In the genomic region with DNA sequence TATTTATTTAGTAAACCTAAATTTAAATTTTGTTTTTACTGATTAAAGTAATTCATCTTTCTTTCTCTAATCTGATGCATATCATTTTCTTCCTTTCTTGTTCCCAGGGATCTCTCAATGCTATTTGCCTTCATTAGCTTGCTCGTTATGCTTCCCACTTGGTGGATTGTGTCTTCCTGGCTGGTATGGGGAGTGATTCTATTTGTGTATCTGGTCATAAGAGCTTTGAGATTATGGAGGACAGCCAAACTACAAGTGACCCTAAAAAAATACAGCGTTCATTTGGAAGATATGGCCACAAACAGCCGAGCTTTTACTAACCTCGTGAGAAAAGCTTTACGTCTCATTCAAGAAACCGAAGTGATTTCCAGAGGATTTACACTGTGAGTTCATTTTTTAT, we compare ENCODE assay signal across 28 cellular contexts.
"Had no signal": no experiment of that assay in that cellular context is flagged by ENCODE, and none has a peak within 500 bp of the region (broad histone marks: within the 10 kb centered on the region; RNA-seq: fewer than 3 reads in every experiment).

No MANE protein-coding gene starts in this region.

- H3K27ac ChIP-seq: brain microvascular endothelial cell had no signal

- H3K4me3 Mint-ChIP-seq: activated CD4-positive, alpha-beta memory T cell treated with anti-CD3 and anti-CD28 coated beads, Interleukin-2, amount 10 ng/mL, durations not matched to agents 7 days and 5 days; activated CD4-positive, alpha-beta T cell treated with anti-CD3 and anti-CD28 coated beads for 36 hours; activated naive CD4-positive, alpha-beta T cell treated with anti-CD3 and anti-CD28 coated beads for 36 hours; activated naive CD8-positive, alpha-beta T cell; activated T-helper 17 cell treated with anti-CD3 and anti-CD28 coated beads, Interleukin-2, amount 50 U/mL, for 72 hours; T-cell had no signal

- H3K27me3 Mint-ChIP-seq: activated CD4-positive, alpha-beta memory T cell treated with anti-CD3 and anti-CD28 coated beads, Interleukin-2, amount 10 ng/mL, durations not matched to agents 7 days and 5 days; activated CD4-positive, alpha-beta T cell treated with anti-CD3 and anti-CD28 coated beads for 36 hours; activated naive CD8-positive, alpha-beta T cell; activated T-helper 17 cell treated with anti-CD3 and anti-CD28 coated beads, Interleukin-2, amount 50 U/mL, for 72 hours; T-cell had no signal

- DNase-seq: activated CD4-positive, alpha-beta memory T cell treated with anti-CD3 and anti-CD28 coated beads, Interleukin-2, amount 10 ng/mL, durations not matched to agents 7 days and 5 days; activated CD4-positive, alpha-beta T cell treated with anti-CD3 and anti-CD28 coated beads for 36 hours; activated CD4-positive, alpha-beta T cell treated with anti-CD3 and anti-CD28 coated beads, Interleukin-2, amount 50 U/mL, for 1 hour; activated CD4-positive, CD25-positive, alpha-beta regulatory T cell; activated gamma-delta T cell; activated naive CD4-positive, alpha-beta T cell treated with anti-CD3 and anti-CD28 coated beads for 36 hours; activated T-cell treated with anti-CD3 and anti-CD28 coated beads for 4 hours; activated T-cell treated with anti-CD3 and anti-CD28 coated beads, Interleukin-2, amount 50 U/mL, for 48 hours; amygdala; brain microvascular endothelial cell; caudate nucleus; MG63; MV-4-11; NCI-H1092 treated with DMSO at 0.1 percent for 48 hours; NCI-H1417 treated with DMSO at 0.1 percent for 48 hours; NCI-H1694 treated with DMSO at 0.1 percent for 48 hours; NCI-H2081 treated with DMSO at 0.1 percent for 48 hours; NCI-H345; NCI-H510A; NCI-H526 treated with DMSO at 0.1 percent for 48 hours; NCI-H82; PC-3; SIG-M5; T-cell; T-helper 2 cell; T1000 had no signal

- H3K4me3 ChIP-seq: MG63 had no signal

- H3K27me3 ChIP-seq: brain microvascular endothelial cell, MG63 had no signal

- H3K9me3 Mint-ChIP-seq: activated CD4-positive, alpha-beta memory T cell treated with anti-CD3 and anti-CD28 coated beads, Interleukin-2, amount 10 ng/mL, durations not matched to agents 7 days and 5 days; activated naive CD4-positive, alpha-beta T cell treated with anti-CD3 and anti-CD28 coated beads for 36 hours; activated T-helper 17 cell treated with anti-CD3 and anti-CD28 coated beads, Interleukin-2, amount 50 U/mL, for 72 hours; T-cell had no signal

- H3K4me1 Mint-ChIP-seq: activated CD4-positive, alpha-beta memory T cell treated with anti-CD3 and anti-CD28 coated beads, Interleukin-2, amount 10 ng/mL, durations not matched to agents 7 days and 5 days; activated CD4-positive, alpha-beta T cell treated with anti-CD3 and anti-CD28 coated beads for 36 hours; activated T-helper 17 cell treated with anti-CD3 and anti-CD28 coated beads, Interleukin-2, amount 50 U/mL, for 72 hours; T-cell had no signal

- ATAC-seq: activated CD4-positive, alpha-beta T cell treated with anti-CD3 and anti-CD28 coated beads for 36 hours; activated T-helper 17 cell treated with anti-CD3 and anti-CD28 coated beads, Interleukin-2, amount 50 U/mL, for 72 hours; PC-3; T-cell had no signal

- H3K9me3 ChIP-seq: MG63 had no signal

- H3K27ac Mint-ChIP-seq: activated CD4-positive, alpha-beta memory T cell treated with anti-CD3 and anti-CD28 coated beads, Interleukin-2, amount 10 ng/mL, durations not matched to agents 7 days and 5 days; activated CD4-positive, alpha-beta T cell treated with anti-CD3 and anti-CD28 coated beads for 36 hours; activated naive CD4-positive, alpha-beta T cell treated with anti-CD3 and anti-CD28 coated beads for 36 hours; activated naive CD8-positive, alpha-beta T cell; activated T-helper 17 cell treated with anti-CD3 and anti-CD28 coated beads, Interleukin-2, amount 50 U/mL, for 72 hours; T-cell had no signal
